Comparison of ENCODE assay signal across 8 cellular contexts in the genomic region with DNA sequence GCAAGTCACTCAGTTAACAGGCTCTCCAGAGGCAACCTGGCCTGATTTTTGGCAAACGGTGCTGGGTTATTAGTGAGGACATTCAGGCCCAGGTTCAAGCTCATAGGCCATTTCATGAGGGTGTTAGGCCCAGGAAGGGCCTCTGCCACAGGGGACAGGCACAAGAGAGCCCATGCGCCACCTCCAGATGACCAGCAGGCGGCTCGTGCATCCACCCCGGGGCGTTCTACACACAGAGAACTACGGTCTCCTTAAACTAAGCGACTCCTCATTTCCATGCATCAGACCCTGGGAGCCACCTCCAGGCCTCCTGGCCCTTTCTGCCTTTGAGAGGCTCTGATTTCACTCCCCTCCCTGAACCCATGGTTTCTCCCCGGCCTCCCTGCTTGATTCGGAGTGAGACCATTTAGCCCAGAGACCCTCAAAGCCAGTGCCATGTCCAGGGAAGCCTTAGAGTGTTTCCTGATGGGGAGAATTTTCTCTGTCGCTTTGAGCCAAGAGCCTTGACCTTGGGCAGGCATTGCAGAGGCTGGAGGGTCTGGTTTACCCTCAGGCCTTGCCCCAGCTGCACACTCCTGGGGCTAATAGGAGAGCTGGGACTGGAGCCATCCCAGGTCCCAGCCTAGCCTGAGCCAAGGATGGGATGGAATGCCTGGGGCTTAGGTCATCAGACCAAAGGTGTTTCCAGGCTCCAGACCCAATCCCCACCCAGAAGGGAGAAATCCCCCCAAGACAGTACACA.
DNase-seq lines count a peak whose midpoint lies in the region; ATAC-seq, FAIRE-seq and TF ChIP-seq lines count a peak whose summit lies in the region.

No MANE protein-coding gene starts in this region.

- no peak for TF ChIP-seq POLR2A in HepG2 (IDR thresholded peaks at IDR 0.05; ENCODE audit: insufficient read depth in 1 of 2, low read depth in 2 of 2, low read length in 2 of 2)

- no TSS peak for BruUV-seq in HepG2 (replicated peaks; lab: Mats Ljungman, UMichigan)

- no peak for FAIRE-seq in HepG2 (lab: Jason Lieb, UNC)

- DNase-seq in CD1c-positive myeloid dendritic cell (ENCODE audit: extremely low spot score) (peak; percentile 10), H7 (peak; percentile 92), SW480 (ENCODE audit: low spot score) (peak; percentile 18), HepG2 (ENCODE audit: low spot score) (peak; percentile 24), HCEC 1CT (no peak), NCI-H446 treated with DMSO at 0.1 percent for 48 hours (lab: John Stamatoyannopoulos, UW) (no peak)

- ATAC-seq in HepG2 (peak; percentile 98), GM18517 (IDR thresholded peaks at IDR 0.05; ENCODE audit: unreplicated experiment) (no peak), GM21515 (IDR thresholded peaks at IDR 0.05; ENCODE audit: unreplicated experiment) (no peak)

- H3K27me3 ChIP-seq in H7 (ENCODE audit: control insufficient read depth, insufficient read depth, low read length) = no peaks in the 10 kb centered on the region
- peaks cover 0 to 24% of the 10 kb centered on the region in 2 experiments; a peak in 2 of 5 replicates for H3K27me3 ChIP-seq in HepG2 (ENCODE audit: control insufficient read depth in 1 of 2, insufficient read depth in 2 of 2, low read length in 2 of 2)

- POLR2A ChIA-PET in HepG2 (lab: Yijun Ruan, JAX) = no interaction called here

- CTCF ChIA-PET in HepG2 (lab: Yijun Ruan, JAX; ENCODE audit: low intra/inter-chr PET ratio, low total read pairs) = no interaction called here

- in situ Hi-C loops in HepG2 (cut with HindIII; ENCODE audit: extremely low pct_ligation_motif_present, low pct_unique_long_range_greater_than_20kb) = loop anchor here (5.0 kb wide), 1 partner anchor 199 kb away; no protein-coding TSS in a partner anchor

- intact Hi-C loops in HepG2 (cut with micrococcal nuclease; ENCODE audit: unreplicated experiment) = loop anchor here (2.0 kb wide), 1 partner anchor 198 kb away; no protein-coding TSS in a partner anchor

- H3K27ac ChIP-seq in HepG2 (ENCODE audit: extremely low read length, insufficient read depth, low read length) = no peak overlapping the region

- no peaks in the 10 kb centered on the region for H4K20me1 ChIP-seq in HepG2 (ENCODE audit: insufficient read depth, low read length)

- H3K36me3 ChIP-seq in H7 (replicated peaks; ENCODE audit: control insufficient read depth, insufficient read depth, low read length) = no peaks in the 10 kb centered on the region
- no peaks in the 10 kb centered on the region for H3K36me3 ChIP-seq in HepG2 (replicated peaks in 1 of 2; ENCODE audit: control insufficient read depth in 1 of 2, insufficient read depth in 2 of 2, low read length in 2 of 2)

- no peaks in the 10 kb centered on the region for H3K4me1 ChIP-seq in HepG2 (ENCODE audit: insufficient read depth, low read length)

- peak; percentile 57 for TF ChIP-seq CTCF in HepG2 (CRISPR knock-in tag; IDR thresholded peaks at IDR 0.05)

- TF ChIP-seq EP300 in HepG2 (IDR thresholded peaks at IDR 0.05; ENCODE audit: low read depth in 2 of 2, low read length in 2 of 2) = no peak
- TF ChIP-seq EP300 in HepG2 (CRISPR knock-in tag; IDR thresholded peaks at IDR 0.05; ENCODE audit: borderline replicate concordance) = no peak

- H3K4me2 ChIP-seq in HepG2 (ENCODE audit: low read depth, low read length) = no peak overlapping the region

- no peaks in the 10 kb centered on the region for H3K79me2 ChIP-seq in HepG2 (ENCODE audit: insufficient read depth, low read length)

- H3K9me3 ChIP-seq in HepG2 (ENCODE audit: low read length) = no peaks in the 10 kb centered on the region

- TF ChIP-seq RAD21 in HepG2 (CRISPR knock-in tag; IDR thresholded peaks at IDR 0.05) = no peak

- no peak overlapping the region for H3K4me3 ChIP-seq in H7 (ENCODE audit: insufficient read depth, low read depth, low read length)
- no peak overlapping the region for H3K4me3 ChIP-seq in HepG2 (replicated peaks in 1 of 3; ENCODE audit: insufficient read depth in 1 of 3, low read depth in 2 of 3, low read length in 3 of 3)

- no peak overlapping the region for H3K9ac ChIP-seq in HepG2 (ENCODE audit: insufficient read depth, low read depth, low read length)

- H2AFZ ChIP-seq in HepG2 (ENCODE audit: low read length) = no peak overlapping the region

- 15% methylated on average over 10 of the region's 11 CpGs for WGBS in HepG2 (ENCODE audit: low lambda C conversion rate)

TF ChIP-seq in HepG2, 621 proteins besides CTCF, POLR2A, EP300 and RAD21:
- TF ChIP-seq, protein P1, sequence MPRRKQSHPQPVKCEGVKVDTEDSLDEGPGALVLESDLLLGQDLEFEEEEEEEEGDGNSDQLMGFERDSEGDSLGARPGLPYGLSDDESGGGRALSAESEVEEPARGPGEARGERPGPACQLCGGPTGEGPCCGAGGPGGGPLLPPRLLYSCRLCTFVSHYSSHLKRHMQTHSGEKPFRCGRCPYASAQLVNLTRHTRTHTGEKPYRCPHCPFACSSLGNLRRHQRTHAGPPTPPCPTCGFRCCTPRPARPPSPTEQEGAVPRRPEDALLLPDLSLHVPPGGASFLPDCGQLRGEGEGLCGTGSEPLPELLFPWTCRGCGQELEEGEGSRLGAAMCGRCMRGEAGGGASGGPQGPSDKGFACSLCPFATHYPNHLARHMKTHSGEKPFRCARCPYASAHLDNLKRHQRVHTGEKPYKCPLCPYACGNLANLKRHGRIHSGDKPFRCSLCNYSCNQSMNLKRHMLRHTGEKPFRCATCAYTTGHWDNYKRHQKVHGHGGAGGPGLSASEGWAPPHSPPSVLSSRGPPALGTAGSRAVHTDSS (CRISPR knock-in tag; conservative IDR thresholded peaks at IDR 0.05) = no peak
- peak; percentile 36; the same call in 1 of the 2 replicates for TF ChIP-seq STAG1 (CRISPR knock-in tag; IDR thresholded peaks at IDR 0.05)

Comparison
In these comparisons a context has a peak if more than half of its experiments do, and no peak if none do; other contexts are left out.
1. DNase-seq: peak in CD1c-positive myeloid dendritic cell (single experiment), H7 (single experiment), SW480 (single experiment) and HepG2 (single experiment); none in HCEC 1CT (single experiment) and NCI-H446 treated with DMSO at 0.1 percent for 48 hours (single experiment).